In the genomic region with DNA sequence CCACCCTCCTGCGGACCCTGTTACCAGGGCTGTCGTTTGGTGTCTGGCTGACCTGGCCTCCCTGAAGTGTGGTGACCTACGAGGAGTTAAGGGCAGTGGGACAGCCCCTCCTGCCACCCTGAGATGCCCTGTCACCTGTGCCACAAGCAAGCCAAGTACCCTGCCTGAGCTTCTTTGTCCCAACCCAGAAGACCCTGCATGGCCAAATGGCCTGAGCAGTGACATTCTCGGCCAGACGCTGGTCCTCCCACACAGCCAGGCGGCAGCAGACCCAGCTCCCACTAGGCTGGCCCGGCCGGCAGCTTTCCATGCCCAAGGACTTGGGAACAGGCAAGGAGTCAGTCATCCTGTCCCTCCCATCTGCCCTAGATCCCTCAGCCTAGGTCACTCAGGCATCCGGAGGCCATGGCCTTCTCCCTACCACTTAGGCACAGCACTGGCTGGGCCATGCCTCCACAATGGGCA, we compare ENCODE assay signal across 20 cellular contexts.
"Had no signal": no experiment of that assay in that cellular context is flagged by ENCODE, and none has a peak within 500 bp of the region (broad histone marks: within the 10 kb centered on the region; RNA-seq: fewer than 3 reads in every experiment).

No MANE protein-coding gene starts in this region.

- H3K9me3 ChIP-seq: adrenal gland, gastroesophageal sphincter, sigmoid colon, thyroid gland had no signal

- H3K36me3 Mint-ChIP-seq: memory B cell, T-cell had no signal

- H3K27ac Mint-ChIP-seq: activated naive CD8-positive, alpha-beta T cell; activated T-helper 17 cell treated with anti-CD3 and anti-CD28 coated beads, Interleukin-2, amount 50 U/mL, for 72 hours; memory B cell; nephron; T-cell had no signal

- H3K4me3 Mint-ChIP-seq: activated naive CD8-positive, alpha-beta T cell; activated T-helper 17 cell treated with anti-CD3 and anti-CD28 coated beads, Interleukin-2, amount 50 U/mL, for 72 hours; central memory CD8-positive, alpha-beta T cell; memory B cell; nephron; T-cell had no signal

- FAIRE-seq: astrocyte, TTC549 had no signal

- H3K27me3 Mint-ChIP-seq: activated naive CD8-positive, alpha-beta T cell; activated T-helper 17 cell treated with anti-CD3 and anti-CD28 coated beads, Interleukin-2, amount 50 U/mL, for 72 hours; central memory CD8-positive, alpha-beta T cell; memory B cell had no signal

- H3K36me3 ChIP-seq: adrenal gland, gastroesophageal sphincter, sigmoid colon, thyroid gland had no signal

- DNase-seq: activated CD4-positive, CD25-positive, alpha-beta regulatory T cell treated with anti-CD3 and anti-CD28 coated beads, Interleukin-2, amount 50 U/mL, for 72 hours; activated T-cell treated with anti-CD3 and anti-CD28 coated beads, Interleukin-2, amount 50 U/mL, for 1 hour; cortex of kidney; nucleus accumbens; sigmoid colon; stimulated activated CD4-positive, alpha-beta T cell treated with anti-CD3 and anti-CD28 coated beads, Interleukin-4, amount 100 ng/mL, for 1 hour; stimulated activated naive CD8-positive, alpha-beta T cell treated with anti-CD3 and anti-CD28 coated beads, Interleukin-15, Interleukin-2, amounts not matched to agents 100 U/mL and 50 U/mL, for 24 hours; T-cell; thyroid gland; WERI-Rb-1 had no signal

- ATAC-seq: activated T-helper 17 cell treated with anti-CD3 and anti-CD28 coated beads, Interleukin-2, amount 50 U/mL, for 72 hours; gastroesophageal sphincter; stimulated activated naive CD8-positive, alpha-beta T cell treated with anti-CD3 and anti-CD28 coated beads, Interleukin-15, Interleukin-2, amounts not matched to agents 100 U/mL and 50 U/mL, for 24 hours; T-cell had no signal

- H3K4me1 Mint-ChIP-seq: activated T-helper 17 cell treated with anti-CD3 and anti-CD28 coated beads, Interleukin-2, amount 50 U/mL, for 72 hours; central memory CD8-positive, alpha-beta T cell; memory B cell had no signal

- H3K27me3 ChIP-seq: adrenal gland, gastroesophageal sphincter, sigmoid colon, thyroid gland had no signal

- H3K4me3 ChIP-seq: adrenal gland, gastroesophageal sphincter, sigmoid colon, thyroid gland had no signal

- H3K9me3 Mint-ChIP-seq: central memory CD8-positive, alpha-beta T cell; memory B cell had no signal

- H3K27ac ChIP-seq: epithelial cell of prostate, gastroesophageal sphincter, sigmoid colon, thyroid gland, WERI-Rb-1 had no signal
